ENCODE assay signal across 16 cellular contexts in the genomic region with DNA sequence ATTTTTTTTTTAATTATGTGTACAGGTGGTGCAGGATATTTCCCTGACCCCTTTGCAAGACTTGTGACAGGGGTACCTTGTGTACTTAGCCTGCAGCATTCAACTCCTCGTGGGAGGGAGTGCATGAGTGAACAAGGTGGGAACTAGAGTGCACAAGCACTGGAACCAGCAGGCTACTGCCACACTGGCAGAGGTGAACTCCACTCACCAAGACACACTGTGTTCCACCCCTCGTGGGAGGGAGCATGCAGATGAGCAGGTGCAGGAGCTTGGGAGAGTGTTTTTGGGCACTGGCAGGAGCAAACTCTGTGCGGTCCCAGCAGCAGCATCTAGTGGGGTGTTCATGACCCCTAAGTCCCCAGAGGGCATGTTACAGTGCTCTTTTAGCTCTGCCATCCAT.
"Had no signal": no experiment of that assay in that cellular context is flagged by ENCODE, and none has a peak within 500 bp of the region (broad histone marks: within the 10 kb centered on the region; RNA-seq: fewer than 3 reads in every experiment).

No MANE protein-coding gene starts in this region.

- H3K27ac ChIP-seq: epithelial cell of prostate, esophagus muscularis mucosa, gastroesophageal sphincter, psoas muscle, sigmoid colon, skin epidermis had no signal

- H3K4me1 Mint-ChIP-seq: naive B cell had no signal

- DNase-seq: effector memory CD4-positive, alpha-beta T cell; glutamatergic neuron; islet precursor cell; mesendoderm; naive B cell; nephron progenitor cell; psoas muscle; sigmoid colon; stimulated activated CD4-positive, alpha-beta T cell treated with anti-CD3 and anti-CD28 coated beads, Interleukin-2, amount 100 ng/mL, for 24 hours; stimulated activated CD4-positive, alpha-beta T cell treated with anti-CD3 and anti-CD28 coated beads, Interleukin-4, amount 100 ng/mL, for 4 hours; stimulated activated naive CD4-positive, alpha-beta T cell treated with Interleukin-2 at 50 U/mL for 16 hours had no signal

- H3K4me3 Mint-ChIP-seq: naive B cell, nephron progenitor cell, type B pancreatic cell had no signal

- ATAC-seq: gastroesophageal sphincter, psoas muscle had no signal

- H3K27me3 ChIP-seq: esophagus muscularis mucosa, gastroesophageal sphincter, sigmoid colon had no signal

- H3K27ac Mint-ChIP-seq: naive B cell, nephron progenitor cell, type B pancreatic cell had no signal

- H3K4me3 ChIP-seq: esophagus muscularis mucosa, gastroesophageal sphincter, psoas muscle, sigmoid colon, skin epidermis had no signal

- H3K9me3 Mint-ChIP-seq: type B pancreatic cell had no signal

- H3K36me3 Mint-ChIP-seq: naive B cell, type B pancreatic cell had no signal

- H3K9me3 ChIP-seq: esophagus muscularis mucosa, gastroesophageal sphincter, psoas muscle, sigmoid colon had no signal

- H3K36me3 ChIP-seq: esophagus muscularis mucosa, gastroesophageal sphincter, sigmoid colon had no signal
